Comparison of ENCODE assay signal across 13 cellular contexts in genomic region chr15:64682255-64682654, GRCh38.
"Had no signal": no experiment of that assay in that cellular context is flagged by ENCODE, and none has a peak within 500 bp of the region (broad histone marks: within the 10 kb centered on the region; RNA-seq: fewer than 3 reads in every experiment).

No MANE protein-coding gene starts in this region.

- H3K4me3 ChIP-seq: lower lobe of right lung, sigmoid colon, testis had no signal

- H3K9me3 Mint-ChIP-seq: naive B cell; stimulated activated naive CD8-positive, alpha-beta T cell treated with anti-CD3 and anti-CD28 coated beads, Interleukin-15, Interleukin-2, amounts not matched to agents 100 ng/mL and 50 ng/mL, for 24 hours had no signal

- H3K27ac ChIP-seq: lower lobe of right lung, testis, WERI-Rb-1 had no signal

- H3K4me1 ChIP-seq: lower lobe of right lung had no signal

- FAIRE-seq: urothelium cell line had no signal

- H3K4me3 Mint-ChIP-seq: naive B cell; stimulated activated naive CD8-positive, alpha-beta T cell treated with anti-CD3 and anti-CD28 coated beads, Interleukin-15, Interleukin-2, amounts not matched to agents 100 ng/mL and 50 ng/mL, for 24 hours had no signal

- H3K4me1 Mint-ChIP-seq: naive B cell had no signal

- H3K27me3 ChIP-seq: sigmoid colon, testis had no signal

- H3K9me3 ChIP-seq: lower lobe of right lung, sigmoid colon, testis had no signal

- DNase-seq: activated CD4-positive, alpha-beta T cell treated with anti-CD3 and anti-CD28 coated beads for 4 hours; activated effector memory CD4-positive, alpha-beta T cell treated with Interleukin-2 at 50 U/mL for 16 hours; activated T-cell treated with anti-CD3 and anti-CD28 coated beads for 4 hours; erythroblast; lower lobe of right lung; naive B cell; sigmoid colon; stimulated activated CD4-positive, alpha-beta T cell treated with anti-CD3 and anti-CD28 coated beads, Interleukin-2, amount 100 ng/mL, for 48 hours; T1000; testis; WERI-Rb-1 had no signal

- H3K27me3 Mint-ChIP-seq: naive B cell; stimulated activated naive CD8-positive, alpha-beta T cell treated with anti-CD3 and anti-CD28 coated beads, Interleukin-15, Interleukin-2, amounts not matched to agents 100 ng/mL and 50 ng/mL, for 24 hours had no signal
